32 cellular contexts compared by ENCODE assay signal in the genomic region with DNA sequence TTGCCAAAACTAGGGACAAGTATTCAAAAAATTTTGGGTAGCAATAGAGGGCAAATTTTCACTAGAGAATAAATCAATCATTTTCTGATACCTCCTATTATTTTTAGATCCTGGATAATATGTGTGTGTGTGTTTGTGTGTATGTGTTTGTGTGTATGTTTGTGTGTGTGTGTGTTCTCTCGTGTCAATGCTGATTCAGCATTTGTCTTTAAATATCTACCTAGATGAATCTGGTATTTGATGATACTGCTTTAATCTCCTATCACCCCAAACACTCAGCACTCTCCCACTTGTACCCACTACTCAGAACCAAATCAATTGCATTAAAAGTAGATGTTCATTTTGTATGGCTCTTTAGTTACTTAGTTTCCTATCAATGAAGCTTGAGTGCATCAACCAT.
"Had no signal": no experiment of that assay in that cellular context is flagged by ENCODE, and none has a peak within 500 bp of the region (broad histone marks: within the 10 kb centered on the region; RNA-seq: fewer than 3 reads in every experiment).

No MANE protein-coding gene starts in this region.

- H3K4me1 ChIP-seq: ascending aorta had no signal

- H3K9me3 ChIP-seq: ascending aorta had no signal

- H3K27me3 ChIP-seq: ascending aorta, cardiac muscle cell had no signal

- H3K4me3 ChIP-seq: ascending aorta, cardiac muscle cell had no signal

- FAIRE-seq: bronchial epithelial cell, TTC549 had no signal

- DNase-seq: activated B cell treated with CpG ODN at 0.5 μM for 24 hours; activated CD4-positive, alpha-beta memory T cell treated with anti-CD3 and anti-CD28 coated beads for 36 hours; activated CD4-positive, alpha-beta T cell treated with anti-CD3 and anti-CD28 coated beads for 4 hours; activated CD4-positive, alpha-beta T cell treated with anti-CD3 and anti-CD28 coated beads, Interleukin-2, amount 10 ng/mL, durations not matched to agents 24 days and 14 days; activated CD4-positive, alpha-beta T cell treated with anti-CD3 and anti-CD28 coated beads, Interleukin-2, amount 50 U/mL, for 1 hour; activated CD4-positive, alpha-beta T cell treated with anti-CD3 and anti-CD28 coated beads, Interleukin-2, amount 50 U/mL, for 4 hours; activated CD4-positive, CD25-positive, alpha-beta regulatory T cell treated with anti-CD3 and anti-CD28 coated beads, Interleukin-2, amount 50 U/mL, for 72 hours; activated CD8-positive, alpha-beta memory T cell treated with anti-CD3 and anti-CD28 coated beads, Interleukin-2, amount 50 U/mL, for 4 hours; activated CD8-positive, alpha-beta T cell treated with anti-CD3 and anti-CD28 coated beads for 36 hours; activated effector memory CD4-positive, alpha-beta T cell treated with anti-CD3 and anti-CD28 coated beads, Interleukin-2, amount 50 U/mL, for 16 hours; activated gamma-delta T cell treated with Interleukin-2 at 50 U/mL for 16 hours; activated naive CD4-positive, alpha-beta T cell; activated naive CD4-positive, alpha-beta T cell treated with anti-CD3 and anti-CD28 coated beads, Interleukin-2, amount 10 ng/mL, durations not matched to agents 7 days and 5 days; activated naive CD8-positive, alpha-beta T cell treated with anti-CD3 and anti-CD28 coated beads, Interleukin-2, amount 10 ng/mL, durations not matched to agents 7 days and 5 days; activated naive CD8-positive, alpha-beta T cell treated with anti-CD3 and anti-CD28 coated beads, Interleukin-2, amount 50 U/mL, for 24 hours; activated T-cell treated with anti-CD3 and anti-CD28 coated beads for 4 hours; activated T-cell treated with anti-CD3 and anti-CD28 coated beads, Interleukin-2, amount 50 U/mL, for 1 hour; activated T-cell treated with anti-CD3 and anti-CD28 coated beads, Interleukin-2, amount 50 U/mL, for 4 hours; activated T-cell treated with anti-CD3 and anti-CD28 coated beads, Interleukin-2, amount 50 U/mL, for 72 hours; amygdala; anterior cingulate cortex; caudate nucleus; cerebellar nuclear complex; T-helper 1 cell; T-helper 2 cell; T-helper 9 cell had no signal

- H3K36me3 ChIP-seq: ascending aorta, cardiac muscle cell had no signal

- ATAC-seq: activated CD8-positive, alpha-beta T cell treated with anti-CD3 and anti-CD28 coated beads for 36 hours; activated naive CD8-positive, alpha-beta T cell treated with anti-CD3 and anti-CD28 coated beads, Interleukin-2, amount 50 U/mL, for 24 hours; activated T-cell treated with anti-CD3 and anti-CD28 coated beads, Interleukin-2, amount 50 U/mL, for 4 hours; activated T-cell treated with anti-CD3 and anti-CD28 coated beads, Interleukin-2, amount 50 U/mL, for 72 hours; activated T-helper 17 cell treated with anti-CD3 and anti-CD28 coated beads, Interleukin-2, amount 50 U/mL, for 72 hours had no signal

- H3K27ac ChIP-seq: ascending aorta, cardiac muscle cell, VCaP had no signal
